8 cellular contexts compared by ENCODE assay signal in the genomic region with DNA sequence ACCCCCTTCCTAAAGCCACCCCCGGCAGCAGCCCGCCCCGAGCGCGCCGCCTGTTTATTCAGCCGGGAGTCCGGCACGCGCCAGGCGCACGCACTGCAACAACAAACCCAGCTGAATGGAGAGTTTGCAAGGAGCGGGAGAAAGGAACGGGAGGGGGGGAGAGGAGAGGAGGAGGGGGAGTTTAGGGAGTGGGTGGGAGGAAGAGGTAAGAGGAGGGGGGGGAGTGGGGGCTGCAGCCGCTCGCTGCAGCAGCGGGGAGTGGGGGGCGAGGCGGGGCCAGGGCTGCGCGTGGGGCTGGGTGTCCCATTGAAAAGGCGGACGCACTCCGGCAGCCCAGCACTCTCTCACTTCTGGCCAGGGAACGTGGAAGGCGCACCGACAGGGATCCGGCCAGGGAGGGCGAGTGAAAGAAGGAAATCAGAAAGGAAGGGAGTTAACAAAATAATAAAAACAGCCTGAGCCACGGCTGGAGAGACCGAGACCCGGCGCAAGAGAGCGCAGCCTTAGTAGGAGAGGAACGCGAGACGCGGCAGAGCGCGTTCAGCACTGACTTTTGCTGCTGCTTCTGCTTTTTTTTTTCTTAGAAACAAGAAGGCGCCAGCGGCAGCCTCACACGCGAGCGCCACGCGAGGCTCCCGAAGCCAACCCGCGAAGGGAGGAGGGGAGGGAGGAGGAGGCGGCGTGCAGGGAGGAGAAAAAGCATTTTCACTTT. TPM values are rescaled to one million over a fixed set of nuclear protein-coding genes. Genes with fewer than 3 reads are reported as not detected.
A peak's percentile ranks its signal among the peaks of the same experiment; 100 is the strongest.
DNase-seq lines count a peak whose midpoint lies in the region; ATAC-seq lines count a peak whose summit lies in the region.

A gene (plus strand): TSS at position 336 of the 712 bp plus-strand sequence. CDS start 571 bp downstream, outside the sequence.

- H3K4me1 Mint-ChIP-seq in activated naive CD8-positive, alpha-beta T cell treated with anti-CD3 and anti-CD28 coated beads, Interleukin-2, amount 50 U/mL, for 24 hours, result peaks cover 35% of the 10 kb centered on the region

- peak; percentile 23 for DNase-seq in ACHN
- peak; percentile 95 for DNase-seq in NCI-H1105 (lab: John Stamatoyannopoulos, UW)
- DNase-seq in activated naive CD8-positive, alpha-beta T cell treated with anti-CD3 and anti-CD28 coated beads, Interleukin-2, amount 50 U/mL, for 24 hours, result no peak
- peak; percentile 57 for DNase-seq in iPS-NIHi11 (ENCODE audit: low spot score)
- no peak for DNase-seq in activated CD4-positive, CD25-positive, alpha-beta regulatory T cell treated with anti-CD3 and anti-CD28 coated beads, Interleukin-2, amount 50 U/mL, for 72 hours
- DNase-seq in mesenteric fat pad (ENCODE audit: low spot score), result no peak

- peak; percentile 45 for ATAC-seq in GM18502 (IDR thresholded peaks at IDR 0.05; ENCODE audit: poor library complexity, unreplicated experiment)
- ATAC-seq in activated naive CD8-positive, alpha-beta T cell treated with anti-CD3 and anti-CD28 coated beads, Interleukin-2, amount 50 U/mL, for 24 hours, result no peak

- H3K27me3 Mint-ChIP-seq in activated naive CD8-positive, alpha-beta T cell treated with anti-CD3 and anti-CD28 coated beads, Interleukin-2, amount 50 U/mL, for 24 hours, result peaks cover 87% of the 10 kb centered on the region

- in situ Hi-C loops in ACHN (cut with HindIII; ENCODE audit: low pct_ligation_motif_present, low pct_unique_long_range_greater_than_20kb, low sequenced_read_pairs), result no loop called here

- peaks cover 0 to 28% (median 20%) of the 10 kb centered on the region in 5 donors for H3K4me1 ChIP-seq in subcutaneous abdominal adipose tissue (ENCODE audit: control insufficient read depth in 5 of 5, insufficient read depth in 5 of 5, low read length in 5 of 5)

- H3K27ac ChIP-seq in subcutaneous abdominal adipose tissue (ENCODE audit: low read depth, low read length), result no peak within 1 kb of the TSS

- no peak within 1 kb of the TSS for H3K9ac ChIP-seq in subcutaneous abdominal adipose tissue (ENCODE audit: low read length in 5 of 5)

- no peak within 1 kb of the TSS for H3K27ac Mint-ChIP-seq in activated naive CD8-positive, alpha-beta T cell treated with anti-CD3 and anti-CD28 coated beads, Interleukin-2, amount 50 U/mL, for 24 hours

- peak within 1 kb of the TSS; percentile 26 to 60 (median 53) for H3K4me3 ChIP-seq in subcutaneous abdominal adipose tissue (ENCODE audit: low read depth in 1 of 5, low read length in 5 of 5)

- H3K9me3 ChIP-seq in subcutaneous abdominal adipose tissue (ENCODE audit: control insufficient read depth in 5 of 5, low read length in 5 of 5), result peaks cover 0 to 2% (median 0%) of the 10 kb centered on the region in 5 donors

- H3K27me3 ChIP-seq in subcutaneous abdominal adipose tissue (ENCODE audit: control insufficient read depth in 5 of 5, insufficient read depth in 4 of 5, low read length in 5 of 5), result peaks cover 33 to 78% (median 61%) of the 10 kb centered on the region in 5 donors

- peak within 1 kb of the TSS; percentile 74 for H3K4me3 Mint-ChIP-seq in activated naive CD8-positive, alpha-beta T cell treated with anti-CD3 and anti-CD28 coated beads, Interleukin-2, amount 50 U/mL, for 24 hours

- no peaks in the 10 kb centered on the region for H3K9me3 Mint-ChIP-seq in activated naive CD8-positive, alpha-beta T cell treated with anti-CD3 and anti-CD28 coated beads, Interleukin-2, amount 50 U/mL, for 24 hours

- H3K36me3 ChIP-seq in subcutaneous abdominal adipose tissue (ENCODE audit: control insufficient read depth in 5 of 5, insufficient read depth in 5 of 5, low read length in 5 of 5), result no peaks in the 10 kb centered on the region

- no peaks in the 10 kb centered on the region for H3K36me3 Mint-ChIP-seq in activated naive CD8-positive, alpha-beta T cell treated with anti-CD3 and anti-CD28 coated beads, Interleukin-2, amount 50 U/mL, for 24 hours (ENCODE audit: low read depth)

RNA-seq across cellular contexts. Expression of the gene that starts here (rescaled TPM):
- not detected for total RNA-seq in mesenteric fat pad

Comparison
In these comparisons a context has a peak if more than half of its experiments do, and no peak if none do; other contexts are left out.
1. DNase-seq: peak in ACHN (single experiment), NCI-H1105 (single experiment) and iPS-NIHi11 (single experiment); none in activated naive CD8-positive, alpha-beta T cell treated with anti-CD3 and anti-CD28 coated beads, Interleukin-2, amount 50 U/mL, for 24 hours (single experiment), activated CD4-positive, CD25-positive, alpha-beta regulatory T cell treated with anti-CD3 and anti-CD28 coated beads, Interleukin-2, amount 50 U/mL, for 72 hours (single experiment) and mesenteric fat pad (single experiment).